In the genomic region with DNA sequence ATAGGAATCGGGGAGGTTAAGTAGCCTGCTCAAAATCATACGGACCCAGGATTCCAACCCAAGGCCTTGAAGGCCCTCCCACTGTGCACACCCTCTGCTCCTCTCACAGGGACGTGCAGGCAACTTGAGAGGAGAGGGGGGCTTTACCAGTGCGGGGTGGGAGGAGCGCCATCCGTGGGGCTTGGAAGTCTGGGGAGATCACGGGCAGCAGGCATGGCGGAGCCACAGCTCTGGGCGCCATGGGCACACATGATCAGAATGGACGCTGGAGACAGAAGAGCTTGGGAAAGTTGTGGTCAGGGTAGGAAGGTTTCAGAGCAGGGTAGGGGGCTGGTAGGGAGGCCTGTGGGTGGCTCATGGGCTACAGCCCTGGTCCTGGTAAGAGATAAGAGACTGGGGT, we compare ENCODE assay signal across 1 cellular context.
TF ChIP-seq lines count a peak whose summit lies in the region.

No MANE protein-coding gene starts in this region.

TF ChIP-seq in H1, 55 proteins besides CTCF, POLR2A, EP300 and RAD21:
- TF ChIP-seq SP2 (IDR thresholded peaks at IDR 0.05; ENCODE audit: low read length) (no peak), SAP30 (IDR thresholded peaks at IDR 0.05; ENCODE audit: insufficient read depth, insufficient replicate concordance, low read length) (no peak), FOSL1 (IDR thresholded peaks at IDR 0.05; ENCODE audit: insufficient read depth, low read depth, low read length) (no peak), POLR2AphosphoS5 (IDR thresholded peaks at IDR 0.05; ENCODE audit: low read depth, low read length) (no peak), KDM4A (IDR thresholded peaks at IDR 0.05; ENCODE audit: low read depth, low read length, severe bottlenecking) (no peak), CTBP2 (IDR thresholded peaks at IDR 0.05; ENCODE audit: borderline replicate concordance, insufficient read depth, insufficient read length, low read length) (no peak), CREB1 (IDR thresholded peaks at IDR 0.05) (no peak), SIN3A (conservative IDR thresholded peaks at IDR 0.05 in 1 of 2, IDR thresholded peaks at IDR 0.05 in 1 of 2; ENCODE audit: low read depth in 1 of 2, low read length in 2 of 2) (no peak), JUN (IDR thresholded peaks at IDR 0.05; ENCODE audit: low read depth, low read length) (no peak)
- TF ChIP-seq, protein P1, sequence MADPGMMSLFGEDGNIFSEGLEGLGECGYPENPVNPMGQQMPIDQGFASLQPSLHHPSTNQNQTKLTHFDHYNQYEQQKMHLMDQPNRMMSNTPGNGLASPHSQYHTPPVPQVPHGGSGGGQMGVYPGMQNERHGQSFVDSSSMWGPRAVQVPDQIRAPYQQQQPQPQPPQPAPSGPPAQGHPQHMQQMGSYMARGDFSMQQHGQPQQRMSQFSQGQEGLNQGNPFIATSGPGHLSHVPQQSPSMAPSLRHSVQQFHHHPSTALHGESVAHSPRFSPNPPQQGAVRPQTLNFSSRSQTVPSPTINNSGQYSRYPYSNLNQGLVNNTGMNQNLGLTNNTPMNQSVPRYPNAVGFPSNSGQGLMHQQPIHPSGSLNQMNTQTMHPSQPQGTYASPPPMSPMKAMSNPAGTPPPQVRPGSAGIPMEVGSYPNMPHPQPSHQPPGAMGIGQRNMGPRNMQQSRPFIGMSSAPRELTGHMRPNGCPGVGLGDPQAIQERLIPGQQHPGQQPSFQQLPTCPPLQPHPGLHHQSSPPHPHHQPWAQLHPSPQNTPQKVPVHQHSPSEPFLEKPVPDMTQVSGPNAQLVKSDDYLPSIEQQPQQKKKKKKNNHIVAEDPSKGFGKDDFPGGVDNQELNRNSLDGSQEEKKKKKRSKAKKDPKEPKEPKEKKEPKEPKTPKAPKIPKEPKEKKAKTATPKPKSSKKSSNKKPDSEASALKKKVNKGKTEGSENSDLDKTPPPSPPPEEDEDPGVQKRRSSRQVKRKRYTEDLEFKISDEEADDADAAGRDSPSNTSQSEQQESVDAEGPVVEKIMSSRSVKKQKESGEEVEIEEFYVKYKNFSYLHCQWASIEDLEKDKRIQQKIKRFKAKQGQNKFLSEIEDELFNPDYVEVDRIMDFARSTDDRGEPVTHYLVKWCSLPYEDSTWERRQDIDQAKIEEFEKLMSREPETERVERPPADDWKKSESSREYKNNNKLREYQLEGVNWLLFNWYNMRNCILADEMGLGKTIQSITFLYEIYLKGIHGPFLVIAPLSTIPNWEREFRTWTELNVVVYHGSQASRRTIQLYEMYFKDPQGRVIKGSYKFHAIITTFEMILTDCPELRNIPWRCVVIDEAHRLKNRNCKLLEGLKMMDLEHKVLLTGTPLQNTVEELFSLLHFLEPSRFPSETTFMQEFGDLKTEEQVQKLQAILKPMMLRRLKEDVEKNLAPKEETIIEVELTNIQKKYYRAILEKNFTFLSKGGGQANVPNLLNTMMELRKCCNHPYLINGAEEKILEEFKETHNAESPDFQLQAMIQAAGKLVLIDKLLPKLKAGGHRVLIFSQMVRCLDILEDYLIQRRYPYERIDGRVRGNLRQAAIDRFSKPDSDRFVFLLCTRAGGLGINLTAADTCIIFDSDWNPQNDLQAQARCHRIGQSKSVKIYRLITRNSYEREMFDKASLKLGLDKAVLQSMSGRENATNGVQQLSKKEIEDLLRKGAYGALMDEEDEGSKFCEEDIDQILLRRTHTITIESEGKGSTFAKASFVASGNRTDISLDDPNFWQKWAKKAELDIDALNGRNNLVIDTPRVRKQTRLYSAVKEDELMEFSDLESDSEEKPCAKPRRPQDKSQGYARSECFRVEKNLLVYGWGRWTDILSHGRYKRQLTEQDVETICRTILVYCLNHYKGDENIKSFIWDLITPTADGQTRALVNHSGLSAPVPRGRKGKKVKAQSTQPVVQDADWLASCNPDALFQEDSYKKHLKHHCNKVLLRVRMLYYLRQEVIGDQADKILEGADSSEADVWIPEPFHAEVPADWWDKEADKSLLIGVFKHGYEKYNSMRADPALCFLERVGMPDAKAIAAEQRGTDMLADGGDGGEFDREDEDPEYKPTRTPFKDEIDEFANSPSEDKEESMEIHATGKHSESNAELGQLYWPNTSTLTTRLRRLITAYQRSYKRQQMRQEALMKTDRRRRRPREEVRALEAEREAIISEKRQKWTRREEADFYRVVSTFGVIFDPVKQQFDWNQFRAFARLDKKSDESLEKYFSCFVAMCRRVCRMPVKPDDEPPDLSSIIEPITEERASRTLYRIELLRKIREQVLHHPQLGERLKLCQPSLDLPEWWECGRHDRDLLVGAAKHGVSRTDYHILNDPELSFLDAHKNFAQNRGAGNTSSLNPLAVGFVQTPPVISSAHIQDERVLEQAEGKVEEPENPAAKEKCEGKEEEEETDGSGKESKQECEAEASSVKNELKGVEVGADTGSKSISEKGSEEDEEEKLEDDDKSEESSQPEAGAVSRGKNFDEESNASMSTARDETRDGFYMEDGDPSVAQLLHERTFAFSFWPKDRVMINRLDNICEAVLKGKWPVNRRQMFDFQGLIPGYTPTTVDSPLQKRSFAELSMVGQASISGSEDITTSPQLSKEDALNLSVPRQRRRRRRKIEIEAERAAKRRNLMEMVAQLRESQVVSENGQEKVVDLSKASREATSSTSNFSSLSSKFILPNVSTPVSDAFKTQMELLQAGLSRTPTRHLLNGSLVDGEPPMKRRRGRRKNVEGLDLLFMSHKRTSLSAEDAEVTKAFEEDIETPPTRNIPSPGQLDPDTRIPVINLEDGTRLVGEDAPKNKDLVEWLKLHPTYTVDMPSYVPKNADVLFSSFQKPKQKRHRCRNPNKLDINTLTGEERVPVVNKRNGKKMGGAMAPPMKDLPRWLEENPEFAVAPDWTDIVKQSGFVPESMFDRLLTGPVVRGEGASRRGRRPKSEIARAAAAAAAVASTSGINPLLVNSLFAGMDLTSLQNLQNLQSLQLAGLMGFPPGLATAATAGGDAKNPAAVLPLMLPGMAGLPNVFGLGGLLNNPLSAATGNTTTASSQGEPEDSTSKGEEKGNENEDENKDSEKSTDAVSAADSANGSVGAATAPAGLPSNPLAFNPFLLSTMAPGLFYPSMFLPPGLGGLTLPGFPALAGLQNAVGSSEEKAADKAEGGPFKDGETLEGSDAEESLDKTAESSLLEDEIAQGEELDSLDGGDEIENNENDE (IDR thresholded peaks at IDR 0.05; ENCODE audit: insufficient replicate concordance, low read length), result no peak
TF ChIP-seq in H1: peak in this region for 0.
